In the genomic region with DNA sequence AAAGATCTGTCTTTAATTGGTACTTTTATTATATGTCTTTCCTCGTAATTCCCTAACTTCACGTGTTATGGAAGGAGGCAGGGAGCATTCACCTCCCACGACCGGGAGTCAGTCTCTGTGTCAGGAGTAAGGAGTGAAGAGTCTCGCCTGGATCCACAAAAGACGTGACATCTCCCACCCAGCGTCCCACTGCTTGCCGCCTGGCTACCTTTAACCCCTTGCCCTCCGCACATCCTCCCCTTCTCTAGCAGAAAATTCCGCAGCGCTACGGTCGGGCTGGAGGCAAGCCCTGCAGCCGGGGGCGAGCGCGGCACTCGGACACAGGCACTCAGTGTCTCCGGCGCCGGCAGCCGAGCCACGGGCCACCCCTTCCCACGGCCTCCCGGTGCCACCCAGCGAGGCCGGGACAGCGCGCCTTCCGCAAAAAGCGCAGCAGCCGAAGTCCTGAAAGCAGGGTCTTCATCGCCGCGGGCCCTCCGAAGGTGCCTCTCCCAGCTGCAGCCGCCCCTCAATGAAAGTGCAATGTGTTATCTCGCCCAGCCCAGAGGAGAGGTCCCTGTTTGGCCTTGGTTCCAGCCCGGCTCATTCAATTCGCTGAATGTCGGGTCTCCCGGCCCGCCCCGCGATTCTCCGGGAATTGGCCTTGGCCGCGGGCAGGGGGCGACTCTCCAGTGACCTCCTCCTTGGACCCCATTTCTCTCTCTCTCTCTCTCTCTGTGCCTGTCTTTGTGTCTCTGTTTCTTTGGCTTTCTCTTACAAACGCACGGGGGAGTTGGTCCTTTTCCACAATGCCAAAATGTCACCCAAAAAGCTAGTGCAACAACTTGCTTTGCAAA, we compare ENCODE assay signal across 10 cellular contexts. TPM values are rescaled to one million over a fixed set of nuclear protein-coding genes. Genes with fewer than 3 reads are reported as not detected.
DNase-seq lines count a peak whose midpoint lies in the region; ATAC-seq and TF ChIP-seq lines count a peak whose summit lies in the region.
"Had no signal": no experiment of that assay in that cellular context is flagged by ENCODE, and none has a peak within 500 bp of the region (broad histone marks: within the 10 kb centered on the region; RNA-seq: fewer than 3 reads in every experiment).

No MANE protein-coding gene starts in this region.

- H3K9me3 Mint-ChIP-seq in CD4-positive, CD25-positive, alpha-beta regulatory T cell: peaks cover 0 to 10% (median 5%) of the 10 kb centered on the region in 7 donors
- no peaks in the 10 kb centered on the region for H3K9me3 Mint-ChIP-seq in activated CD8-positive, alpha-beta T cell treated with anti-CD3 and anti-CD28 coated beads, Interleukin-2, amount 10 ng/mL, durations not matched to agents 7 days and 5 days (ENCODE audit: insufficient read depth)

- no peaks in the 10 kb centered on the region for H3K36me3 Mint-ChIP-seq in CD4-positive, CD25-positive, alpha-beta regulatory T cell
- H3K36me3 Mint-ChIP-seq in activated CD8-positive, alpha-beta T cell treated with anti-CD3 and anti-CD28 coated beads, Interleukin-2, amount 10 ng/mL, durations not matched to agents 7 days and 5 days (ENCODE audit: low read depth): peaks cover 5% of the 10 kb centered on the region

- H3K27me3 ChIP-seq in CD4-positive, CD25-positive, alpha-beta regulatory T cell (ENCODE audit: control insufficient read depth, insufficient read depth, low read length): peaks cover 4% of the 10 kb centered on the region
- peaks cover 13% of the 10 kb centered on the region for H3K27me3 ChIP-seq in ectodermal cell (ENCODE audit: control insufficient read depth, insufficient read depth, low read length, poor library complexity, severe bottlenecking)
- H3K27me3 ChIP-seq in neuron (ENCODE audit: insufficient read depth, low read length): peaks cover 20% of the 10 kb centered on the region

- H2AFZ ChIP-seq in neuron (ENCODE audit: low read depth, low read length): peak overlapping the region; percentile 95

- H3K36me3 ChIP-seq in CD4-positive, CD25-positive, alpha-beta regulatory T cell (ENCODE audit: control insufficient read depth, insufficient read depth, low read length): no peaks in the 10 kb centered on the region
- H3K36me3 ChIP-seq in HEK293 (ENCODE audit: control insufficient read depth in 2 of 2, insufficient read depth in 1 of 2, low read length in 2 of 2): no peaks in the 10 kb centered on the region
- no peaks in the 10 kb centered on the region for H3K36me3 ChIP-seq in ectodermal cell (ENCODE audit: control insufficient read depth, insufficient read depth, low read length)
- no peaks in the 10 kb centered on the region for H3K36me3 ChIP-seq in neuron (ENCODE audit: insufficient read depth, low read length)

- no peak for ATAC-seq in CD4-positive, CD25-positive, alpha-beta regulatory T cell (ENCODE audit: low read depth in 2 of 2)
- no peak for ATAC-seq in HG02571 (IDR thresholded peaks at IDR 0.05; ENCODE audit: unreplicated experiment)
- ATAC-seq in activated CD8-positive, alpha-beta T cell treated with anti-CD3 and anti-CD28 coated beads, Interleukin-2, amount 10 ng/mL, durations not matched to agents 7 days and 5 days: no peak
- no peak for ATAC-seq in HG02798 (IDR thresholded peaks at IDR 0.05; ENCODE audit: poor library complexity, unreplicated experiment)

- 0% methylated on average over 50 to 51 of the region's 51 CpGs for WGBS in ectodermal cell, 2 experiments

- H3K27ac Mint-ChIP-seq in CD4-positive, CD25-positive, alpha-beta regulatory T cell: peak overlapping the region in 1 of 3 donors; percentile 40
- no peak overlapping the region for H3K27ac Mint-ChIP-seq in activated CD8-positive, alpha-beta T cell treated with anti-CD3 and anti-CD28 coated beads, Interleukin-2, amount 10 ng/mL, durations not matched to agents 7 days and 5 days
- H3K27ac Mint-ChIP-seq: activated B cell treated with CpG ODN at 0.5 μM for 24 hours had no signal

- no peak for TF ChIP-seq CTCF in HEK293 (tag by site-specific recombination; IDR thresholded peaks at IDR 0.05)

- peaks cover 0 to 5% (median 0%) of the 10 kb centered on the region in 4 donors for H3K4me1 Mint-ChIP-seq in CD4-positive, CD25-positive, alpha-beta regulatory T cell
- H3K4me1 Mint-ChIP-seq in activated CD8-positive, alpha-beta T cell treated with anti-CD3 and anti-CD28 coated beads, Interleukin-2, amount 10 ng/mL, durations not matched to agents 7 days and 5 days (ENCODE audit: low read depth): peaks cover 5% of the 10 kb centered on the region

- peak overlapping the region in 3 of 4 donors; percentile 18 to 47 (median 29) for H3K4me3 Mint-ChIP-seq in CD4-positive, CD25-positive, alpha-beta regulatory T cell
- H3K4me3 Mint-ChIP-seq in activated CD8-positive, alpha-beta T cell treated with anti-CD3 and anti-CD28 coated beads, Interleukin-2, amount 10 ng/mL, durations not matched to agents 7 days and 5 days: no peak overlapping the region
- H3K4me3 Mint-ChIP-seq: activated B cell treated with CpG ODN at 0.5 μM for 24 hours had no signal

- DNase-seq in CD4-positive, CD25-positive, alpha-beta regulatory T cell: no peak
- DNase-seq in activated CD8-positive, alpha-beta T cell treated with anti-CD3 and anti-CD28 coated beads, Interleukin-2, amount 10 ng/mL, durations not matched to agents 7 days and 5 days: no peak
- no peak for DNase-seq in SKM-1 (lab: John Stamatoyannopoulos, UW; ENCODE audit: unreplicated experiment)
- DNase-seq: activated B cell treated with CpG ODN at 0.5 μM for 24 hours had no signal

- H3K27me3 Mint-ChIP-seq in CD4-positive, CD25-positive, alpha-beta regulatory T cell: peaks cover 13% of the 10 kb centered on the region
- peaks cover 18% of the 10 kb centered on the region for H3K27me3 Mint-ChIP-seq in activated CD8-positive, alpha-beta T cell treated with anti-CD3 and anti-CD28 coated beads, Interleukin-2, amount 10 ng/mL, durations not matched to agents 7 days and 5 days (ENCODE audit: low read depth)

- H3K27ac ChIP-seq in CD4-positive, CD25-positive, alpha-beta regulatory T cell (ENCODE audit: insufficient read depth, low read length, poor library complexity, severe bottlenecking): no peak overlapping the region
- H3K27ac ChIP-seq in HEK293 (ENCODE audit: extremely low read depth, low read depth, low read length): no peak overlapping the region
- no peak overlapping the region for H3K27ac ChIP-seq in ectodermal cell (ENCODE audit: insufficient read depth, low read depth, low read length, poor library complexity, severe bottlenecking)

- H3K4me1 ChIP-seq in CD4-positive, CD25-positive, alpha-beta regulatory T cell (ENCODE audit: control insufficient read depth, insufficient read depth, low read length, poor library complexity, severe bottlenecking): no peaks in the 10 kb centered on the region
- H3K4me1 ChIP-seq in HEK293 (ENCODE audit: control insufficient read depth, insufficient read depth, low read length): no peaks in the 10 kb centered on the region; the same call in 1 of the 2 replicates
- H3K4me1 ChIP-seq in ectodermal cell (ENCODE audit: control insufficient read depth, insufficient read depth, low read length): peaks cover 4% of the 10 kb centered on the region
- H3K4me1 ChIP-seq in neuron (ENCODE audit: insufficient read depth, low read length): peaks cover 18% of the 10 kb centered on the region

- H3K4me3 ChIP-seq in CD4-positive, CD25-positive, alpha-beta regulatory T cell (ENCODE audit: low read depth, low read length): peak overlapping the region; percentile 34
- H3K4me3 ChIP-seq in HEK293 (ENCODE audit: low read depth, low read length) (peak overlapping the region; percentile 56), ectodermal cell (ENCODE audit: insufficient read depth, low read depth, low read length) (peak overlapping the region; percentile 85), neuron (ENCODE audit: low read length) (peak overlapping the region; percentile 69)

- POLR2A ChIA-PET in HEK293 (lab: Yijun Ruan, JAX): no interaction called here
- POLR2A ChIA-PET in activated CD8-positive, alpha-beta T cell treated with anti-CD3 and anti-CD28 coated beads, Interleukin-2, amount 10 ng/mL, durations not matched to agents 7 days and 5 days (lab: Charles Lee): no interaction called here

- no peaks in the 10 kb centered on the region for H3K9me3 ChIP-seq in CD4-positive, CD25-positive, alpha-beta regulatory T cell (ENCODE audit: control insufficient read depth in 2 of 2, low read length in 2 of 2)
- no peaks in the 10 kb centered on the region for H3K9me3 ChIP-seq in HEK293 (ENCODE audit: control insufficient read depth, insufficient read depth, low read depth, low read length)
- H3K9me3 ChIP-seq in ectodermal cell (ENCODE audit: control insufficient read depth, low read length): no peaks in the 10 kb centered on the region
- no peaks in the 10 kb centered on the region for H3K9me3 ChIP-seq in neuron (ENCODE audit: low read length)

- CTCF ChIA-PET in HEK293 (lab: Yijun Ruan, JAX): no interaction called here
- CTCF ChIA-PET in activated CD8-positive, alpha-beta T cell treated with anti-CD3 and anti-CD28 coated beads, Interleukin-2, amount 10 ng/mL, durations not matched to agents 7 days and 5 days (lab: Charles Lee): no interaction called here

TF ChIP-seq in HEK293, 187 proteins besides CTCF, POLR2A, EP300 and RAD21 (continues in another document):
- no peak for TF ChIP-seq HOXA7 (CRISPR knock-in tag; IDR thresholded peaks at IDR 0.05; ENCODE audit: borderline replicate concordance)

RNA-seq across cellular contexts. Expression of gene DLGAP1, which starts 1.2 kb away (rescaled TPM):
- total RNA-seq in CD4-positive, CD25-positive, alpha-beta regulatory T cell: 5.4 TPM
- polyA plus RNA-seq in CD4-positive, CD25-positive, alpha-beta regulatory T cell: 1 to 10 TPM in 1 of 4 donors, under 1 TPM in 3; 0.11 to 1.3 (median 0.52) TPM
- 5.8 TPM for polyA plus RNA-seq in ectodermal cell (2013, experiment 1 of 4)
- polyA plus RNA-seq in ectodermal cell (2013, experiment 2 of 4): 6.4 TPM
- 6.5 TPM for polyA plus RNA-seq in ectodermal cell (2013, experiment 3 of 4)
- 6.8 TPM for polyA plus RNA-seq in ectodermal cell (2013, experiment 4 of 4)
- not detected for total RNA-seq in activated CD8-positive, alpha-beta T cell treated with anti-CD3 and anti-CD28 coated beads, Interleukin-2, amount 10 ng/mL, durations not matched to agents 7 days and 5 days
- total RNA-seq: lung microvascular endothelial cell had no signal

Comparison
In these comparisons a context has a peak if more than half of its experiments do, and no peak if none do; other contexts are left out.
1. H3K4me3 ChIP-seq: peak in every context shown above with its lines; median percentile 85 in ectodermal cell; 69 in neuron; 56 in HEK293; 34 in CD4-positive, CD25-positive, alpha-beta regulatory T cell.